ENCODE assay signal across 8 cellular contexts in genomic region chr11:22130462-22131053, GRCh38.
A peak's percentile ranks its signal among the peaks of the same experiment; 100 is the strongest.
DNase-seq lines count a peak whose midpoint lies in the region; ATAC-seq, FAIRE-seq and TF ChIP-seq lines count a peak whose summit lies in the region.

No MANE protein-coding gene starts in this region.

- DNase-seq in NCI-H2171 treated with DMSO at 0.1 percent for 48 hours (lab: John Stamatoyannopoulos, UW) (peak; percentile 47), NCI-H2171 (lab: John Stamatoyannopoulos, UW) (no peak), NCI-H1417 (lab: John Stamatoyannopoulos, UW) (peak; percentile 6 to 63 (median 49)), retina (peak; percentile 43), GM12892 (ENCODE audit: insufficient read length) (no peak)
- DNase-seq in activated T-cell treated with anti-CD3 and anti-CD28 coated beads, Interleukin-2, amount 50 U/mL, for 4 hours: no peak

- FAIRE-seq in GM12892 (lab: Jason Lieb, UNC): no peak

- peak; percentile 79 to 80 for TF ChIP-seq CTCF in brain (conservative IDR thresholded peaks at IDR 0.05)

- peaks cover 0 to 57% (median 25%) of the 10 kb centered on the region in 5 experiments for H3K9me3 Mint-ChIP-seq in brain
- peaks cover 22% of the 10 kb centered on the region for H3K9me3 Mint-ChIP-seq in activated T-cell treated with anti-CD3 and anti-CD28 coated beads, Interleukin-2, amount 50 U/mL, for 4 hours

- H3K27ac Mint-ChIP-seq in brain: peak overlapping the region in 1 of 5 experiments; percentile 36

- peaks cover 4% of the 10 kb centered on the region for H3K4me1 Mint-ChIP-seq in brain
- no peaks in the 10 kb centered on the region for H3K4me1 Mint-ChIP-seq in activated T-cell treated with anti-CD3 and anti-CD28 coated beads, Interleukin-2, amount 50 U/mL, for 4 hours (ENCODE audit: low read depth)

- peaks cover 6% of the 10 kb centered on the region for H3K27me3 Mint-ChIP-seq in brain
- no peaks in the 10 kb centered on the region for H3K27me3 Mint-ChIP-seq in activated T-cell treated with anti-CD3 and anti-CD28 coated beads, Interleukin-2, amount 50 U/mL, for 4 hours (ENCODE audit: low read depth)

- no peak for ATAC-seq in GM21367 (IDR thresholded peaks at IDR 0.05; ENCODE audit: unreplicated experiment)
- no peak for ATAC-seq in activated T-cell treated with anti-CD3 and anti-CD28 coated beads, Interleukin-2, amount 50 U/mL, for 4 hours

- no peaks in the 10 kb centered on the region for H3K36me3 Mint-ChIP-seq in brain
- no peaks in the 10 kb centered on the region for H3K36me3 Mint-ChIP-seq in activated T-cell treated with anti-CD3 and anti-CD28 coated beads, Interleukin-2, amount 50 U/mL, for 4 hours (ENCODE audit: insufficient read depth)

- no peak for TF ChIP-seq POLR2A in GM12892 (IDR thresholded peaks at IDR 0.05; ENCODE audit: low read depth, low read length)

- no peak overlapping the region for H3K4me3 Mint-ChIP-seq in brain
- H3K4me3 Mint-ChIP-seq in activated T-cell treated with anti-CD3 and anti-CD28 coated beads, Interleukin-2, amount 50 U/mL, for 4 hours: no peak overlapping the region

Comparison
In these comparisons a context has a peak if more than half of its experiments do, and no peak if none do; other contexts are left out.
1. DNase-seq: peak in NCI-H2171 treated with DMSO at 0.1 percent for 48 hours (single experiment), NCI-H1417 (3 of 3) and retina (single experiment); none in NCI-H2171 (single experiment), GM12892 (single experiment) and activated T-cell treated with anti-CD3 and anti-CD28 coated beads, Interleukin-2, amount 50 U/mL, for 4 hours (single experiment).